8 cellular contexts compared by ENCODE assay signal in genomic region chr3:179450321-179450720, GRCh38. TPM values are rescaled to one million over a fixed set of nuclear protein-coding genes. Genes with fewer than 3 reads are reported as not detected.
DNase-seq lines count a peak whose midpoint lies in the region; ATAC-seq, FAIRE-seq and TF ChIP-seq lines count a peak whose summit lies in the region.

No MANE protein-coding gene starts in this region.

- POLR2A ChIA-PET in AG04449 (lab: Yijun Ruan, JAX): interaction anchor here (1.2 to 2.1 kb wide), 4 partner anchors 47 to 112 kb away, joined by 3 to 7 read pairs (median 6); partner anchors contain the start of gene ACTL6A

- CTCF ChIA-PET in AG04449 (lab: Yijun Ruan, JAX): interaction anchor here (1.0 to 1.2 kb wide), 2 partner anchors 12 to 111 kb away, joined by 3 read pairs; no protein-coding TSS in a partner anchor

- DNase-seq in AG04449 (ENCODE audit: low read depth, low spot score) (no peak), HAP-1 (ENCODE audit: low spot score in 2 of 2) (no peak), adipocyte (ENCODE audit: low read depth) (peak; percentile 49), lung (ENCODE audit: low spot score) (no peak), anterior cingulate cortex (lab: John Stamatoyannopoulos, UW) (no peak), small intestine (no peak), DMS153 (lab: John Stamatoyannopoulos, UW) (no peak)

- H3K9me3 ChIP-seq in HAP-1 (no peaks in the 10 kb centered on the region), adipocyte (ENCODE audit: control insufficient read depth, low read length) (no peaks in the 10 kb centered on the region), lung (ENCODE audit: control insufficient read depth in 2 of 2, insufficient read depth in 1 of 2, low read length in 1 of 2) (no peaks in the 10 kb centered on the region), small intestine (ENCODE audit: control insufficient read depth, low read depth) (no peaks in the 10 kb centered on the region)

- H3K36me3 ChIP-seq in HAP-1 (replicated peaks): no peaks in the 10 kb centered on the region
- no peaks in the 10 kb centered on the region for H3K36me3 ChIP-seq in adipocyte (ENCODE audit: control insufficient read depth, insufficient read depth, low read length, severe bottlenecking)
- no peaks in the 10 kb centered on the region for H3K36me3 ChIP-seq in lung (ENCODE audit: control insufficient read depth in 2 of 2, insufficient read depth in 2 of 2, low read length in 2 of 2)
- no peaks in the 10 kb centered on the region for H3K36me3 ChIP-seq in small intestine (ENCODE audit: control insufficient read depth in 2 of 2, insufficient read depth in 2 of 2, low read length in 2 of 2)

- 5 to 26% methylated on average over 10 of the region's 10 CpGs for WGBS in lung, 2 donors
- 15 to 37% (median 35%) methylated on average over 10 of the region's 10 CpGs for WGBS in small intestine, 3 donors

- H3K27ac ChIP-seq in lung (ENCODE audit: low read depth in 1 of 2, low read length in 1 of 2): peak overlapping the region; percentile 52 to 97
- peak overlapping the region in 1 of 2 donors; percentile 62 for H3K27ac ChIP-seq in small intestine (ENCODE audit: low read depth in 1 of 2, low read length in 1 of 2)

- in situ Hi-C loops in HAP-1 (cut with MboI; ENCODE audit: low sequenced_read_pairs): no loop called here

- peak overlapping the region; percentile 94 for H3K9ac ChIP-seq in adipocyte (ENCODE audit: low read length)

- FAIRE-seq in small intestine (lab: Jason Lieb, UNC): no peak

- H3K4me1 ChIP-seq in HAP-1 (peaks cover 28% of the 10 kb centered on the region), adipocyte (ENCODE audit: control insufficient read depth, insufficient read depth, low read length) (peaks cover 24% of the 10 kb centered on the region), lung (ENCODE audit: control insufficient read depth in 2 of 2, insufficient read depth in 2 of 2, low read length in 2 of 2) (peaks cover 3 to 23% of the 10 kb centered on the region in 2 donors), small intestine (ENCODE audit: control insufficient read depth in 2 of 2, insufficient read depth in 1 of 2, low read depth in 1 of 2, low read length in 1 of 2) (peaks cover 0 to 3% of the 10 kb centered on the region in 2 donors)

- H3K27me3 ChIP-seq in HAP-1 (ENCODE audit: low read depth) (no peaks in the 10 kb centered on the region), adipocyte (replicated peaks; ENCODE audit: control insufficient read depth, insufficient read depth, low read length) (no peaks in the 10 kb centered on the region), lung (ENCODE audit: control insufficient read depth, insufficient read depth) (no peaks in the 10 kb centered on the region), small intestine (ENCODE audit: control insufficient read depth in 2 of 2, insufficient read depth in 2 of 2, low read length in 2 of 2) (no peaks in the 10 kb centered on the region)

- H3K4me3 ChIP-seq in AG04449 (ENCODE audit: low read depth, low read length): peak overlapping the region; percentile 78
- H3K4me3 ChIP-seq in HAP-1: peak overlapping the region; percentile 60
- H3K4me3 ChIP-seq in adipocyte (ENCODE audit: low read length): peak overlapping the region; percentile 93
- peak overlapping the region; percentile 24 for H3K4me3 ChIP-seq in lung
- peak overlapping the region in 1 of 2 donors; percentile 51 for H3K4me3 ChIP-seq in small intestine (ENCODE audit: low read depth in 1 of 2, low read length in 2 of 2)

- no peak for ATAC-seq in lung (ENCODE audit: insufficient read depth, low FRiP score)
- ATAC-seq in HG03439 (IDR thresholded peaks at IDR 0.05; ENCODE audit: unreplicated experiment): no peak

- no peak for TF ChIP-seq CTCF in AG04449 (IDR thresholded peaks at IDR 0.05; ENCODE audit: insufficient read depth, low read length, missing control alignments)
- TF ChIP-seq CTCF in lung (IDR thresholded peaks at IDR 0.05; ENCODE audit: control extremely low read depth, extremely low read depth): no peak

RNA-seq across cellular contexts. Expression of gene GNB4, which starts 0.9 kb away (rescaled TPM):
- total RNA-seq in lung: 10 to 100 TPM; 33.7 to 56.2 TPM
- polyA plus RNA-seq in lung (10 to 100 TPM in 1 of 2 donors, 1 to 10 TPM in 1; 6.3 to 17.9 TPM), small intestine (1 to 10 TPM in 2 of 3 donors, under 1 TPM in 1; 0.67 to 6.8 (median 2.2) TPM)
